In genomic region chr1:1344672-1345361, GRCh38 we compare ENCODE assay signal across 1 cellular context.
TF ChIP-seq lines count a peak whose summit lies in the region.

No MANE protein-coding gene starts in this region.

TF ChIP-seq in GM12878, 131 proteins besides CTCF, POLR2A, EP300 and RAD21:
- no peak for TF ChIP-seq HDGF (IDR thresholded peaks at IDR 0.05)
- TF ChIP-seq KLF5 (IDR thresholded peaks at IDR 0.05; ENCODE audit: partially characterized antibody): peak; percentile 80
- peak; percentile 11; the same call in 1 of the 2 replicates for TF ChIP-seq SMC3 (IDR thresholded peaks at IDR 0.05; ENCODE audit: borderline replicate concordance, low read length)
- TF ChIP-seq SMARCA5 (IDR thresholded peaks at IDR 0.05): peak; percentile 52; the same call in 1 of the 2 replicates
- TF ChIP-seq, protein P1, sequence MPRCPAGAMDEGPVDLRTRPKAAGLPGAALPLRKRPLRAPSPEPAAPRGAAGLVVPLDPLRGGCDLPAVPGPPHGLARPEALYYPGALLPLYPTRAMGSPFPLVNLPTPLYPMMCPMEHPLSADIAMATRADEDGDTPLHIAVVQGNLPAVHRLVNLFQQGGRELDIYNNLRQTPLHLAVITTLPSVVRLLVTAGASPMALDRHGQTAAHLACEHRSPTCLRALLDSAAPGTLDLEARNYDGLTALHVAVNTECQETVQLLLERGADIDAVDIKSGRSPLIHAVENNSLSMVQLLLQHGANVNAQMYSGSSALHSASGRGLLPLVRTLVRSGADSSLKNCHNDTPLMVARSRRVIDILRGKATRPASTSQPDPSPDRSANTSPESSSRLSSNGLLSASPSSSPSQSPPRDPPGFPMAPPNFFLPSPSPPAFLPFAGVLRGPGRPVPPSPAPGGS (IDR thresholded peaks at IDR 0.05; ENCODE audit: borderline replicate concordance, insufficient read depth, low read depth, low read length, poor library complexity, severe bottlenecking): peak; percentile 38
- TF ChIP-seq, protein P2, sequence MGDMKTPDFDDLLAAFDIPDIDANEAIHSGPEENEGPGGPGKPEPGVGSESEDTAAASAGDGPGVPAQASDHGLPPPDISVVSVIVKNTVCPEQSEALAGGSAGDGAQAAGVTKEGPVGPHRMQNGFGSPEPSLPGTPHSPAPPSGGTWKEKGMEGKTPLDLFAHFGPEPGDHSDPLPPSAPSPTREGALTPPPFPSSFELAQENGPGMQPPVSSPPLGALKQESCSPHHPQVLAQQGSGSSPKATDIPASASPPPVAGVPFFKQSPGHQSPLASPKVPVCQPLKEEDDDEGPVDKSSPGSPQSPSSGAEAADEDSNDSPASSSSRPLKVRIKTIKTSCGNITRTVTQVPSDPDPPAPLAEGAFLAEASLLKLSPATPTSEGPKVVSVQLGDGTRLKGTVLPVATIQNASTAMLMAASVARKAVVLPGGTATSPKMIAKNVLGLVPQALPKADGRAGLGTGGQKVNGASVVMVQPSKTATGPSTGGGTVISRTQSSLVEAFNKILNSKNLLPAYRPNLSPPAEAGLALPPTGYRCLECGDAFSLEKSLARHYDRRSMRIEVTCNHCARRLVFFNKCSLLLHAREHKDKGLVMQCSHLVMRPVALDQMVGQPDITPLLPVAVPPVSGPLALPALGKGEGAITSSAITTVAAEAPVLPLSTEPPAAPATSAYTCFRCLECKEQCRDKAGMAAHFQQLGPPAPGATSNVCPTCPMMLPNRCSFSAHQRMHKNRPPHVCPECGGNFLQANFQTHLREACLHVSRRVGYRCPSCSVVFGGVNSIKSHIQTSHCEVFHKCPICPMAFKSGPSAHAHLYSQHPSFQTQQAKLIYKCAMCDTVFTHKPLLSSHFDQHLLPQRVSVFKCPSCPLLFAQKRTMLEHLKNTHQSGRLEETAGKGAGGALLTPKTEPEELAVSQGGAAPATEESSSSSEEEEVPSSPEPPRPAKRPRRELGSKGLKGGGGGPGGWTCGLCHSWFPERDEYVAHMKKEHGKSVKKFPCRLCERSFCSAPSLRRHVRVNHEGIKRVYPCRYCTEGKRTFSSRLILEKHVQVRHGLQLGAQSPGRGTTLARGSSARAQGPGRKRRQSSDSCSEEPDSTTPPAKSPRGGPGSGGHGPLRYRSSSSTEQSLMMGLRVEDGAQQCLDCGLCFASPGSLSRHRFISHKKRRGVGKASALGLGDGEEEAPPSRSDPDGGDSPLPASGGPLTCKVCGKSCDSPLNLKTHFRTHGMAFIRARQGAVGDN (IDR thresholded peaks at IDR 0.05): no peak
- TF ChIP-seq ESRRA (IDR thresholded peaks at IDR 0.05; ENCODE audit: low read length): no peak
